ENCODE assay signal across 18 cellular contexts in the genomic region with DNA sequence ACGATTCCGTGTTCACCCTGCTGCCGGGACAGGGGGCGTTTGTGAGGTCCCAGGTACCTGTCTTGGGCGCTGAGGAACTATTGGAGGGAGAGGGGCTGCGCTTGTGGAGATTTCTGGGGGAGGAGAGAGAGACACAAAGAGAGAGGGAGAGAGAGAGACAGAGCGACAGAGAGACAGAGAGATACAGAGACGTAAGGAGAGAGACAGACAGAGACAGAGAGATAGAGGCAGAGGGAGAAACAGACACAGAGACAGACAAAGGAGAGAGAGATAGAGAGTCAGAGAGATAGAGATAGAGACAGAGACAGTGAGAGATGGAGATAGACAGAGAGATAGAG. TPM values are rescaled to one million over a fixed set of nuclear protein-coding genes. Genes with fewer than 3 reads are reported as not detected.
DNase-seq lines count a peak whose midpoint lies in the region.
"Had no signal": no experiment of that assay in that cellular context is flagged by ENCODE, and none has a peak within 500 bp of the region (broad histone marks: within the 10 kb centered on the region; RNA-seq: fewer than 3 reads in every experiment).

No MANE protein-coding gene starts in this region.

- H3K4me1 ChIP-seq in BLaER1 = peaks cover 25% of the 10 kb centered on the region
- H3K4me1 ChIP-seq in CD4-positive, alpha-beta memory T cell (ENCODE audit: insufficient read depth, low read length) = peaks cover 4% of the 10 kb centered on the region

- H3K36me3 ChIP-seq in BLaER1 = no peaks in the 10 kb centered on the region
- H3K36me3 ChIP-seq in CD4-positive, alpha-beta memory T cell (ENCODE audit: insufficient read depth, low read length) = no peaks in the 10 kb centered on the region
- H3K36me3 ChIP-seq: cardiac muscle cell, stomach, vagina had no signal

- no peaks in the 10 kb centered on the region for H3K9me3 ChIP-seq in BLaER1
- no peaks in the 10 kb centered on the region for H3K9me3 ChIP-seq in CD4-positive, alpha-beta memory T cell (ENCODE audit: control insufficient read depth in 1 of 2, low read length in 2 of 2)
- H3K9me3 ChIP-seq: stomach, vagina had no signal

- peak overlapping the region; percentile 69 to 86 (median 79) for H3K4me3 Mint-ChIP-seq in CD4-positive, alpha-beta memory T cell
- peak overlapping the region; percentile 87 for H3K4me3 Mint-ChIP-seq in activated T-helper 2 cell treated with anti-CD3 and anti-CD28 coated beads, Interferon-gamma antibody, Interleukin-2, Interleukin-4, amounts not matched to agents 10 μg/mL and 5 μg/mL and 100 μg/mL, durations not matched to agents 14 hours and 24 hours and 36 hours (ENCODE audit: low read depth)
- H3K4me3 Mint-ChIP-seq in immature natural killer cell = peak overlapping the region; percentile 46 to 81 (median 73)

- no peak overlapping the region for H3K9ac ChIP-seq in BLaER1
- H3K9ac ChIP-seq: parathyroid adenoma had no signal

- peak overlapping the region in 5 of 7 donors; percentile 30 to 86 (median 70) for H3K27ac Mint-ChIP-seq in CD4-positive, alpha-beta memory T cell
- no peak overlapping the region for H3K27ac Mint-ChIP-seq in activated T-helper 2 cell treated with anti-CD3 and anti-CD28 coated beads, Interferon-gamma antibody, Interleukin-2, Interleukin-4, amounts not matched to agents 10 μg/mL and 5 μg/mL and 100 μg/mL, durations not matched to agents 14 hours and 24 hours and 36 hours
- peak overlapping the region; percentile 29 to 79 (median 58) for H3K27ac Mint-ChIP-seq in immature natural killer cell

- no peak overlapping the region for H3K27ac ChIP-seq in BLaER1
- no peak overlapping the region for H3K27ac ChIP-seq in CD4-positive, alpha-beta memory T cell (ENCODE audit: low read depth, low read length)
- H3K27ac ChIP-seq: cardiac muscle cell, parathyroid adenoma, RWPE1, stomach, vagina had no signal

- CTCF ChIA-PET in CD4-positive, alpha-beta memory T cell (lab: Charles Lee; ENCODE audit: partially characterized antibody) = no interaction called here

- POLR2A ChIA-PET in CD4-positive, alpha-beta memory T cell (lab: Charles Lee; ENCODE audit: partially characterized antibody) = no interaction called here

- H3K4me3 ChIP-seq in BLaER1 = no peak overlapping the region
- no peak overlapping the region for H3K4me3 ChIP-seq in CD4-positive, alpha-beta memory T cell (ENCODE audit: low read length in 2 of 2)

- H3K36me3 Mint-ChIP-seq in CD4-positive, alpha-beta memory T cell = peaks cover 0 to 3% of the 10 kb centered on the region in 2 donors
- peaks cover 10% of the 10 kb centered on the region for H3K36me3 Mint-ChIP-seq in activated T-helper 2 cell treated with anti-CD3 and anti-CD28 coated beads, Interferon-gamma antibody, Interleukin-2, Interleukin-4, amounts not matched to agents 10 μg/mL and 5 μg/mL and 100 μg/mL, durations not matched to agents 14 hours and 24 hours and 36 hours (ENCODE audit: low read depth)
- H3K36me3 Mint-ChIP-seq in immature natural killer cell = peaks cover 41 to 61% (median 43%) of the 10 kb centered on the region in 3 donors

- no peaks in the 10 kb centered on the region; the same call in 1 of the 2 replicates for H3K27me3 ChIP-seq in BLaER1
- H3K27me3 ChIP-seq in CD4-positive, alpha-beta memory T cell (ENCODE audit: insufficient read depth, low read length) = no peaks in the 10 kb centered on the region
- H3K27me3 ChIP-seq: vagina had no signal

- no peaks in the 10 kb centered on the region for H4K20me1 ChIP-seq in BLaER1

- DNase-seq in CD4-positive, alpha-beta memory T cell = no peak
- DNase-seq in activated T-helper 2 cell treated with anti-CD3 and anti-CD28 coated beads, Interferon-gamma antibody, Interleukin-2, Interleukin-4, amounts not matched to agents 10 μg/mL and 5 μg/mL and 100 μg/mL, durations not matched to agents 14 hours and 24 hours and 36 hours (ENCODE audit: low spot score) = no peak
- DNase-seq in immature natural killer cell (no peak), kidney glomerular epithelial cell (lab: John Stamatoyannopoulos, UW) (no peak), NAMALWA (ENCODE audit: low spot score) (no peak), OCI-M1 (lab: John Stamatoyannopoulos, UW) (no peak)
- DNase-seq: activated CD4-positive, alpha-beta T cell treated with anti-CD3 and anti-CD28 coated beads for 1 hour; foreskin fibroblast; mesenchymal stem cell; NCI-H1048; stomach had no signal

- H3K27me3 Mint-ChIP-seq in CD4-positive, alpha-beta memory T cell = peaks cover 11 to 21% of the 10 kb centered on the region in 2 donors
- peaks cover 15% of the 10 kb centered on the region for H3K27me3 Mint-ChIP-seq in activated T-helper 2 cell treated with anti-CD3 and anti-CD28 coated beads, Interferon-gamma antibody, Interleukin-2, Interleukin-4, amounts not matched to agents 10 μg/mL and 5 μg/mL and 100 μg/mL, durations not matched to agents 14 hours and 24 hours and 36 hours (ENCODE audit: low read depth)
- H3K27me3 Mint-ChIP-seq in immature natural killer cell (ENCODE audit: low read depth in 3 of 3) = peaks cover 0 to 5% (median 1%) of the 10 kb centered on the region in 3 donors

- peak overlapping the region; percentile 82 for H3K4me2 ChIP-seq in BLaER1

- intact Hi-C loops in CD4-positive, alpha-beta memory T cell (cut with micrococcal nuclease) = no loop called here
- intact Hi-C loops in activated T-helper 2 cell treated with anti-CD3 and anti-CD28 coated beads, Interferon-gamma antibody, Interleukin-2, Interleukin-4, amounts not matched to agents 10 μg/mL and 5 μg/mL and 100 μg/mL, durations not matched to agents 14 hours and 24 hours and 36 hours (cut with micrococcal nuclease) = no loop called here

- H3K9me3 Mint-ChIP-seq in CD4-positive, alpha-beta memory T cell = peaks cover 0 to 4% (median under 1%) of the 10 kb centered on the region in 8 donors
- H3K9me3 Mint-ChIP-seq in activated T-helper 2 cell treated with anti-CD3 and anti-CD28 coated beads, Interferon-gamma antibody, Interleukin-2, Interleukin-4, amounts not matched to agents 10 μg/mL and 5 μg/mL and 100 μg/mL, durations not matched to agents 14 hours and 24 hours and 36 hours = peaks cover under 1% of the 10 kb centered on the region
- H3K9me3 Mint-ChIP-seq in immature natural killer cell = no peaks in the 10 kb centered on the region

- peaks cover 7 to 17% (median 10%) of the 10 kb centered on the region in 4 donors for H3K4me1 Mint-ChIP-seq in CD4-positive, alpha-beta memory T cell
- peaks cover 19% of the 10 kb centered on the region for H3K4me1 Mint-ChIP-seq in activated T-helper 2 cell treated with anti-CD3 and anti-CD28 coated beads, Interferon-gamma antibody, Interleukin-2, Interleukin-4, amounts not matched to agents 10 μg/mL and 5 μg/mL and 100 μg/mL, durations not matched to agents 14 hours and 24 hours and 36 hours (ENCODE audit: low read depth)
- H3K4me1 Mint-ChIP-seq in immature natural killer cell = peaks cover 38 to 51% of the 10 kb centered on the region in 2 donors

RNA-seq across cellular contexts. Expression of a gene that starts 24.5 kb away (rescaled TPM):
- 1 to 10 TPM; 4.6 to 6.3 TPM for total RNA-seq in CD4-positive, alpha-beta memory T cell
- under 1 TPM in 1 of 2 donors, not detected in 1; 0.09 TPM for polyA plus RNA-seq in CD4-positive, alpha-beta memory T cell
- 56.2 and 56.9 TPM in 2 replicates for total RNA-seq in activated T-helper 2 cell treated with anti-CD3 and anti-CD28 coated beads, Interferon-gamma antibody, Interleukin-2, Interleukin-4, amounts not matched to agents 10 μg/mL and 5 μg/mL and 100 μg/mL, durations not matched to agents 14 hours and 24 hours and 36 hours
- 10 to 100 TPM; 41.6 to 82.9 (median 47.9) TPM for polyA plus RNA-seq in immature natural killer cell
- polyA plus RNA-seq: BJ, cardiac muscle cell, smooth muscle cell had no signal
